1 cellular context compared by ENCODE assay signal in the genomic region with DNA sequence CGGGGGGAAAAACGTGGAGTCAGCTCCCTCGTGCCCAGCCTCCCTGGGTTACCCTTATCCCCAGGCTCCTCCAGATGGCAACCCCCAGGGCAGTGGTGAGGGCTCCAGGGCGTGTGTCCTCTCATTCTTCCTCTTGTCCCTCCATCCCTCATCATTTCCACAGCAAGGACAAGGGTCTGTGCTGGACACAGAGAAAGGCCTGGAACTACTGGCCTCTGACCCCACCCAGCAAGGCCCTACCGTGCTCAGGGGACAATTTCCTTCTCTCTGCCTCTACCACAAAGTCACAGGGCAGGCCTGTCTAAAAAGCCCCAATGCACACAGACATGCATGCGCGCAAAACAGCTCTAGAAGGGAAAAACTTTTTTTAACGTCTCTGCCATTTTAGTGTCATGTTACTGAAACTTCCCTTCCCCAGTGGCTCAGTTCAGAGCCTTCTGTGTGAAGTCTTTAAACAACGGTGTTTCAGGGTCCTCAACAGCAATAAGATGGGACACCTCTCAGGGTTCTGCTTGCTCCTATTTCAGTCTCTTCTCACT.
TF ChIP-seq lines count a peak whose summit lies in the region.

No MANE protein-coding gene starts in this region.

TF ChIP-seq in IMR-90, 13 proteins besides CTCF, POLR2A, EP300 and RAD21:
- TF ChIP-seq SMC3 (IDR thresholded peaks at IDR 0.05; ENCODE audit: low read depth, low read length) (no peak), FOS (IDR thresholded peaks at IDR 0.05; ENCODE audit: low read depth, low read length) (no peak), RFX5 (IDR thresholded peaks at IDR 0.05; ENCODE audit: low read depth, low read length) (no peak), BHLHE40 (IDR thresholded peaks at IDR 0.05; ENCODE audit: low read depth, low read length) (no peak), MXI1 (IDR thresholded peaks at IDR 0.05; ENCODE audit: borderline replicate concordance, low read depth, low read length) (no peak), CEBPB (IDR thresholded peaks at IDR 0.05; ENCODE audit: low read depth, low read length) (no peak), NFE2L2 (IDR thresholded peaks at IDR 0.05; ENCODE audit: low read depth, low read length) (no peak), MAFK (IDR thresholded peaks at IDR 0.05; ENCODE audit: low read depth, low read length) (no peak), MAZ (IDR thresholded peaks at IDR 0.05; ENCODE audit: borderline replicate concordance, low read depth, low read length) (no peak), RCOR1 (IDR thresholded peaks at IDR 0.05; ENCODE audit: insufficient replicate concordance, low read length) (no peak), CHD1 (IDR thresholded peaks at IDR 0.05; ENCODE audit: low read depth, low read length) (no peak)
- TF ChIP-seq, protein P1, sequence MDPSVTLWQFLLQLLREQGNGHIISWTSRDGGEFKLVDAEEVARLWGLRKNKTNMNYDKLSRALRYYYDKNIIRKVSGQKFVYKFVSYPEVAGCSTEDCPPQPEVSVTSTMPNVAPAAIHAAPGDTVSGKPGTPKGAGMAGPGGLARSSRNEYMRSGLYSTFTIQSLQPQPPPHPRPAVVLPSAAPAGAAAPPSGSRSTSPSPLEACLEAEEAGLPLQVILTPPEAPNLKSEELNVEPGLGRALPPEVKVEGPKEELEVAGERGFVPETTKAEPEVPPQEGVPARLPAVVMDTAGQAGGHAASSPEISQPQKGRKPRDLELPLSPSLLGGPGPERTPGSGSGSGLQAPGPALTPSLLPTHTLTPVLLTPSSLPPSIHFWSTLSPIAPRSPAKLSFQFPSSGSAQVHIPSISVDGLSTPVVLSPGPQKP (IDR thresholded peaks at IDR 0.05; ENCODE audit: borderline replicate concordance, low read depth, low read length) = no peak
- TF ChIP-seq, protein P2, sequence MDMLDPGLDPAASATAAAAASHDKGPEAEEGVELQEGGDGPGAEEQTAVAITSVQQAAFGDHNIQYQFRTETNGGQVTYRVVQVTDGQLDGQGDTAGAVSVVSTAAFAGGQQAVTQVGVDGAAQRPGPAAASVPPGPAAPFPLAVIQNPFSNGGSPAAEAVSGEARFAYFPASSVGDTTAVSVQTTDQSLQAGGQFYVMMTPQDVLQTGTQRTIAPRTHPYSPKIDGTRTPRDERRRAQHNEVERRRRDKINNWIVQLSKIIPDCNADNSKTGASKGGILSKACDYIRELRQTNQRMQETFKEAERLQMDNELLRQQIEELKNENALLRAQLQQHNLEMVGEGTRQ (IDR thresholded peaks at IDR 0.05; ENCODE audit: low read depth, low read length) = no peak
TF ChIP-seq in IMR-90: peak in this region for 0.
